Comparison of ENCODE assay signal across 10 cellular contexts in the genomic region with DNA sequence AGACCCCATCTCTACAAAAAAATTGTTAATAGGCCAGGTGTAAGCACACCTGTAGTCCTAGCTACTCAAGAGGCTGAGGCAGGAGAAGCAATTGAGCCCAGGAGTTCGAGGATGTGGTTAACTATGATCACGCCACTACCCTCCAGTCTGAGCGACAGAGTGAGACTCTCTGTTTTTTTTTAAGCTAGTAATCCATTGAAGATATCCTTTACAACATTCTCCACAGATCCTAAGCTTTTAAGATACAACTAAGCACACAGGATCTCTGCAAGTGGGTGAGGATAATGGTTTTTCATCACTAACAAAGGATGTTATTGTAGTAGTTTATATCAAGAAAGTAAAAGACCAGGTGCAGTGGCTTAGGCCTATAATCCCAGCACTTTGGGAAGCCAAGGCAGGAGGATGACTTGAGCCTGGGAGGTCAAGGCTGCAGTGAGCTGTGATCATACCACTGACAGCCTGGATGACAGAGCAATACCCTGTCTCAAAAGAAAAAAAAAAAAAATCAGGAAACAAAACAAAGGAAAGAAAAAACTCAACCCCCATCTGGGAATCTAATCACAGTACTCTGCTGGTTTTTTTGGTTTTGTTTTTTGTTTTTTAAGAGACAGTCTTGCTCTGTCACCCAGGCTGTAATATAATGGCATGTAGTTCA.
DNase-seq lines count a peak whose midpoint lies in the region; ATAC-seq and TF ChIP-seq lines count a peak whose summit lies in the region.
"Had no signal": no experiment of that assay in that cellular context is flagged by ENCODE, and none has a peak within 500 bp of the region (broad histone marks: within the 10 kb centered on the region; RNA-seq: fewer than 3 reads in every experiment).

No MANE protein-coding gene starts in this region.

- H3K27ac Mint-ChIP-seq in activated CD8-positive, alpha-beta T cell treated with anti-CD3 and anti-CD28 coated beads, Interleukin-2, amount 10 ng/mL, durations not matched to agents 7 days and 5 days: peak overlapping the region; percentile 83
- H3K27ac Mint-ChIP-seq in naive thymus-derived CD4-positive, alpha-beta T cell: peak overlapping the region in 8 of 9 donors; percentile 11 to 80 (median 43)

- POLR2A ChIA-PET in activated CD8-positive, alpha-beta T cell treated with anti-CD3 and anti-CD28 coated beads, Interleukin-2, amount 10 ng/mL, durations not matched to agents 7 days and 5 days (lab: Charles Lee): interaction anchor here (0.7 to 1.3 kb wide), 5 partner anchors 8 to 95 kb away, joined by 4 to 8 read pairs (median 4); no protein-coding TSS in a partner anchor
- POLR2A ChIA-PET in naive thymus-derived CD4-positive, alpha-beta T cell (lab: Charles Lee): interaction anchor here (0.6 kb wide), 1 partner anchor 49 kb away, joined by 4 read pairs; no protein-coding TSS in a partner anchor

- no peak overlapping the region for H3K9ac ChIP-seq in BLaER1

- peaks cover 62% of the 10 kb centered on the region for H3K4me1 ChIP-seq in BLaER1
- H3K4me1 ChIP-seq in naive thymus-derived CD4-positive, alpha-beta T cell (ENCODE audit: control insufficient read depth in 2 of 2, insufficient read depth in 2 of 2, low read length in 2 of 2): peaks cover 5 to 10% of the 10 kb centered on the region in 2 donors

- TF ChIP-seq CTCF in GM12865 (IDR thresholded peaks at IDR 0.05; ENCODE audit: insufficient read depth, low read depth, low read length, missing control alignments): no peak

- CTCF ChIA-PET in activated CD8-positive, alpha-beta T cell treated with anti-CD3 and anti-CD28 coated beads, Interleukin-2, amount 10 ng/mL, durations not matched to agents 7 days and 5 days (lab: Charles Lee): interaction anchor here (0.9 to 5.8 kb wide), 10 partner anchors 9 to 198 kb away, joined by 3 to 38 read pairs (median 4); no protein-coding TSS in a partner anchor
- CTCF ChIA-PET in naive thymus-derived CD4-positive, alpha-beta T cell (lab: Charles Lee): interaction anchor here (0.5 to 1.1 kb wide), 7 partner anchors 20 to 230 kb away, joined by 3 to 4 read pairs (median 3); no protein-coding TSS in a partner anchor

- no peaks in the 10 kb centered on the region for H3K27me3 Mint-ChIP-seq in activated CD8-positive, alpha-beta T cell treated with anti-CD3 and anti-CD28 coated beads, Interleukin-2, amount 10 ng/mL, durations not matched to agents 7 days and 5 days (ENCODE audit: low read depth)
- H3K27me3 Mint-ChIP-seq in naive thymus-derived CD4-positive, alpha-beta T cell: no peaks in the 10 kb centered on the region
- H3K27me3 Mint-ChIP-seq: activated naive CD8-positive, alpha-beta T cell had no signal

- no peaks in the 10 kb centered on the region for H3K27me3 ChIP-seq in BLaER1
- H3K27me3 ChIP-seq in naive thymus-derived CD4-positive, alpha-beta T cell (ENCODE audit: control insufficient read depth in 2 of 2, insufficient read depth in 2 of 2, low read length in 2 of 2): no peaks in the 10 kb centered on the region

- H3K4me2 ChIP-seq in BLaER1: peak overlapping the region; percentile 60

- ATAC-seq in activated CD8-positive, alpha-beta T cell treated with anti-CD3 and anti-CD28 coated beads, Interleukin-2, amount 10 ng/mL, durations not matched to agents 7 days and 5 days: peak; percentile 82
- peak; percentile 59 for ATAC-seq in naive thymus-derived CD4-positive, alpha-beta T cell
- ATAC-seq in GM18520 (IDR thresholded peaks at IDR 0.05; ENCODE audit: unreplicated experiment) (no peak), HG03159 (IDR thresholded peaks at IDR 0.05; ENCODE audit: unreplicated experiment) (no peak)

- no peak overlapping the region for H3K4me3 Mint-ChIP-seq in activated CD8-positive, alpha-beta T cell treated with anti-CD3 and anti-CD28 coated beads, Interleukin-2, amount 10 ng/mL, durations not matched to agents 7 days and 5 days
- peak overlapping the region in 3 of 10 donors; percentile 29 to 70 (median 33) for H3K4me3 Mint-ChIP-seq in naive thymus-derived CD4-positive, alpha-beta T cell
- H3K4me3 Mint-ChIP-seq: activated naive CD8-positive, alpha-beta T cell had no signal

- peaks cover 52% of the 10 kb centered on the region for H3K4me1 Mint-ChIP-seq in activated CD8-positive, alpha-beta T cell treated with anti-CD3 and anti-CD28 coated beads, Interleukin-2, amount 10 ng/mL, durations not matched to agents 7 days and 5 days (ENCODE audit: low read depth)
- H3K4me1 Mint-ChIP-seq in naive thymus-derived CD4-positive, alpha-beta T cell: peaks cover 13 to 60% (median 21%) of the 10 kb centered on the region in 7 donors

- H3K9me3 Mint-ChIP-seq in activated CD8-positive, alpha-beta T cell treated with anti-CD3 and anti-CD28 coated beads, Interleukin-2, amount 10 ng/mL, durations not matched to agents 7 days and 5 days (ENCODE audit: insufficient read depth): no peaks in the 10 kb centered on the region
- H3K9me3 Mint-ChIP-seq in naive thymus-derived CD4-positive, alpha-beta T cell: peaks cover 0 to 1% (median 0%) of the 10 kb centered on the region in 11 donors

- H3K36me3 Mint-ChIP-seq in activated CD8-positive, alpha-beta T cell treated with anti-CD3 and anti-CD28 coated beads, Interleukin-2, amount 10 ng/mL, durations not matched to agents 7 days and 5 days (ENCODE audit: low read depth): peaks cover 22% of the 10 kb centered on the region
- peaks cover 5 to 37% (median 24%) of the 10 kb centered on the region in 5 donors for H3K36me3 Mint-ChIP-seq in naive thymus-derived CD4-positive, alpha-beta T cell

- no peaks in the 10 kb centered on the region for H3K9me3 ChIP-seq in BLaER1
- no peaks in the 10 kb centered on the region for H3K9me3 ChIP-seq in naive thymus-derived CD4-positive, alpha-beta T cell (ENCODE audit: control insufficient read depth in 2 of 3, low read length in 3 of 3)

- H4K20me1 ChIP-seq in BLaER1: peaks cover 100% of the 10 kb centered on the region

- H3K4me3 ChIP-seq in BLaER1 (no peak overlapping the region), GM12865 (ENCODE audit: low read depth, low read length) (no peak overlapping the region)
- H3K4me3 ChIP-seq in naive thymus-derived CD4-positive, alpha-beta T cell (ENCODE audit: low read length): no peak overlapping the region

- DNase-seq in GM12865 (ENCODE audit: low read depth) (peak; percentile 46), NCI-H345 (lab: John Stamatoyannopoulos, UW) (no peak), occipital lobe (lab: John Stamatoyannopoulos, UW) (no peak)
- DNase-seq in activated CD8-positive, alpha-beta T cell treated with anti-CD3 and anti-CD28 coated beads, Interleukin-2, amount 10 ng/mL, durations not matched to agents 7 days and 5 days: peak; percentile 62
- DNase-seq in naive thymus-derived CD4-positive, alpha-beta T cell: peak in 4 of 9 donors; percentile 18 to 38 (median 30)
- DNase-seq: KG1 had no signal

- peaks cover 91% of the 10 kb centered on the region for H3K36me3 ChIP-seq in BLaER1
- no peaks in the 10 kb centered on the region for H3K36me3 ChIP-seq in naive thymus-derived CD4-positive, alpha-beta T cell (ENCODE audit: control insufficient read depth in 2 of 3, insufficient read depth in 3 of 3, low read length in 3 of 3)

- intact Hi-C loops in naive thymus-derived CD4-positive, alpha-beta T cell (cut with micrococcal nuclease): loop anchor here in 1 of 2 donors (1.0 to 2.0 kb wide), 2 partner anchors 13 to 47 kb away; no protein-coding TSS in a partner anchor

- 0 out of 2 replicates have a peak overlapping the region, but pooled peaks have one; percentile 0 for H3K27ac ChIP-seq in BLaER1
- no peak overlapping the region for H3K27ac ChIP-seq in naive thymus-derived CD4-positive, alpha-beta T cell (ENCODE audit: low read depth, low read length)

Comparison
In these comparisons a context has a peak if more than half of its experiments do, and no peak if none do; other contexts are left out.
1. DNase-seq: peak in GM12865 (single experiment) and activated CD8-positive, alpha-beta T cell treated with anti-CD3 and anti-CD28 coated beads, Interleukin-2, amount 10 ng/mL, durations not matched to agents 7 days and 5 days (single experiment); none in NCI-H345 (single experiment) and occipital lobe (single experiment).
2. ATAC-seq: peak in activated CD8-positive, alpha-beta T cell treated with anti-CD3 and anti-CD28 coated beads, Interleukin-2, amount 10 ng/mL, durations not matched to agents 7 days and 5 days (single experiment) and naive thymus-derived CD4-positive, alpha-beta T cell (single experiment); none in GM18520 (single experiment) and HG03159 (single experiment).